ENCODE assay signal across 24 cellular contexts in the genomic region with DNA sequence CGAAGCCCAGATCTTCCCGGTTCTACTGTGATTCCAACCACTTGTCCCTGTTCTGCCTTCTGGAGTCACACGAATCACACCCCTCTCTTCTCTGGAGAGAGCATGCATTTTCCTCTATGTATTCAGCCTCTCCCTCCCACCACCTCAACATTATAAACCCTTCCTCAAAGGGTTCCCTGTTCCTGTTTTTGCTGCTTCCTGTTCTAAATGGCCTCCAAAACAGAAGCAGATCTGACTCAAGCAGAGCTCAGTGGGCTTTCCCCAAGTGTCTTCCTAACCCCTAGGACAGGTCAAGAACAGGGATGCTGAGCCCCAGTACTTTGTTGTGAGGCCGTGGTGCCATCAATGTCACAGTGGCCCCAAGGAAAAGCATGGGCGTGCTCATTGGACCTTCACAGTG.
"Had no signal": no experiment of that assay in that cellular context is flagged by ENCODE, and none has a peak within 500 bp of the region (broad histone marks: within the 10 kb centered on the region; RNA-seq: fewer than 3 reads in every experiment).

No MANE protein-coding gene starts in this region.

- H3K27me3 Mint-ChIP-seq: activated naive CD8-positive, alpha-beta T cell treated with anti-CD3 and anti-CD28 coated beads, Interleukin-2, amount 50 U/mL, for 24 hours had no signal

- ATAC-seq: activated CD4-positive, alpha-beta T cell treated with anti-CD3 and anti-CD28 coated beads for 36 hours; activated CD8-positive, alpha-beta memory T cell treated with anti-CD3 and anti-CD28 coated beads, Interleukin-2, amount 10 ng/mL, durations not matched to agents 7 days and 5 days; activated CD8-positive, alpha-beta T cell treated with anti-CD3 and anti-CD28 coated beads, Interleukin-2, amount 10 ng/mL, durations not matched to agents 7 days and 5 days; activated naive CD8-positive, alpha-beta T cell treated with anti-CD3 and anti-CD28 coated beads, Interleukin-2, amount 50 U/mL, for 24 hours; left lung; lower lobe of right lung; mucosa of descending colon; natural killer cell treated with Interleukin-12 subunit alpha and Interleukin-12 subunit beta and Interleukin-15 and Interleukin-18, amount 100 ng/mL, for 72 hours; right cardiac atrium had no signal

- FAIRE-seq: endometrium had no signal

- H3K36me3 Mint-ChIP-seq: activated CD8-positive, alpha-beta memory T cell treated with anti-CD3 and anti-CD28 coated beads, Interleukin-2, amount 10 ng/mL, durations not matched to agents 7 days and 5 days; natural killer cell treated with Interleukin-12 subunit alpha and Interleukin-12 subunit beta and Interleukin-15 and Interleukin-18, amount 100 ng/mL, for 72 hours had no signal

- DNase-seq: activated CD4-positive, alpha-beta T cell treated with anti-CD3 and anti-CD28 coated beads for 36 hours; activated CD4-positive, CD25-positive, alpha-beta regulatory T cell; activated CD8-positive, alpha-beta memory T cell treated with anti-CD3 and anti-CD28 coated beads, Interleukin-2, amount 10 ng/mL, durations not matched to agents 7 days and 5 days; activated CD8-positive, alpha-beta T cell treated with anti-CD3 and anti-CD28 coated beads, Interleukin-2, amount 10 ng/mL, durations not matched to agents 7 days and 5 days; activated naive CD8-positive, alpha-beta T cell treated with anti-CD3 and anti-CD28 coated beads, Interleukin-2, amount 50 U/mL, for 24 hours; activated T-cell treated with anti-CD3 and anti-CD28 coated beads, Interleukin-2, amount 50 U/mL, for 48 hours; amygdala; dermis blood vessel endothelial cell; effector CD4-positive, alpha-beta T cell; esophagus squamous epithelium; foreskin melanocyte; left lung; lower lobe of right lung; mesendoderm; mucosa of descending colon; right cardiac atrium; stimulated activated CD4-positive, alpha-beta T cell treated with anti-CD3 and anti-CD28 coated beads, Interleukin-15, amount 100 ng/mL, for 24 hours; stimulated activated CD4-positive, alpha-beta T cell treated with anti-CD3 and anti-CD28 coated beads, Interleukin-2, amount 100 ng/mL, for 24 hours; tibial artery had no signal

- H3K9me3 Mint-ChIP-seq: activated naive CD4-positive, alpha-beta T cell treated with anti-CD3 and anti-CD28 coated beads, Interleukin-2, amount 50 U/mL, for 24 hours; activated T-helper 2 cell treated with anti-CD3 and anti-CD28 coated beads, Interferon-gamma antibody, Interleukin-2, Interleukin-4, amounts not matched to agents 10 μg/mL and 5 μg/mL and 100 μg/mL, durations not matched to agents 14 hours and 24 hours and 36 hours; central memory CD8-positive, alpha-beta T cell had no signal

- H3K4me3 Mint-ChIP-seq: activated CD4-positive, alpha-beta T cell treated with anti-CD3 and anti-CD28 coated beads for 36 hours; activated CD8-positive, alpha-beta memory T cell treated with anti-CD3 and anti-CD28 coated beads, Interleukin-2, amount 10 ng/mL, durations not matched to agents 7 days and 5 days; activated CD8-positive, alpha-beta T cell treated with anti-CD3 and anti-CD28 coated beads, Interleukin-2, amount 10 ng/mL, durations not matched to agents 7 days and 5 days; activated naive CD4-positive, alpha-beta T cell treated with anti-CD3 and anti-CD28 coated beads, Interleukin-2, amount 50 U/mL, for 24 hours; activated naive CD8-positive, alpha-beta T cell treated with anti-CD3 and anti-CD28 coated beads, Interleukin-2, amount 50 U/mL, for 24 hours; central memory CD8-positive, alpha-beta T cell; natural killer cell treated with Interleukin-12 subunit alpha and Interleukin-12 subunit beta and Interleukin-15 and Interleukin-18, amount 100 ng/mL, for 72 hours had no signal

- H3K27ac Mint-ChIP-seq: activated CD4-positive, alpha-beta T cell treated with anti-CD3 and anti-CD28 coated beads for 36 hours; activated CD8-positive, alpha-beta memory T cell treated with anti-CD3 and anti-CD28 coated beads, Interleukin-2, amount 10 ng/mL, durations not matched to agents 7 days and 5 days; activated CD8-positive, alpha-beta T cell treated with anti-CD3 and anti-CD28 coated beads, Interleukin-2, amount 10 ng/mL, durations not matched to agents 7 days and 5 days; activated naive CD4-positive, alpha-beta T cell treated with anti-CD3 and anti-CD28 coated beads, Interleukin-2, amount 50 U/mL, for 24 hours; activated naive CD8-positive, alpha-beta T cell treated with anti-CD3 and anti-CD28 coated beads, Interleukin-2, amount 50 U/mL, for 24 hours; activated T-helper 2 cell treated with anti-CD3 and anti-CD28 coated beads, Interferon-gamma antibody, Interleukin-2, Interleukin-4, amounts not matched to agents 10 μg/mL and 5 μg/mL and 100 μg/mL, durations not matched to agents 14 hours and 24 hours and 36 hours; natural killer cell treated with Interleukin-12 subunit alpha and Interleukin-12 subunit beta and Interleukin-15 and Interleukin-18, amount 100 ng/mL, for 72 hours had no signal

- H3K4me1 Mint-ChIP-seq: activated CD4-positive, alpha-beta T cell treated with anti-CD3 and anti-CD28 coated beads for 36 hours; activated CD8-positive, alpha-beta memory T cell treated with anti-CD3 and anti-CD28 coated beads, Interleukin-2, amount 10 ng/mL, durations not matched to agents 7 days and 5 days; activated naive CD4-positive, alpha-beta T cell treated with anti-CD3 and anti-CD28 coated beads, Interleukin-2, amount 50 U/mL, for 24 hours; activated naive CD8-positive, alpha-beta T cell treated with anti-CD3 and anti-CD28 coated beads, Interleukin-2, amount 50 U/mL, for 24 hours; central memory CD8-positive, alpha-beta T cell had no signal
